Comparison of ENCODE assay signal across 1 cellular context in the genomic region with DNA sequence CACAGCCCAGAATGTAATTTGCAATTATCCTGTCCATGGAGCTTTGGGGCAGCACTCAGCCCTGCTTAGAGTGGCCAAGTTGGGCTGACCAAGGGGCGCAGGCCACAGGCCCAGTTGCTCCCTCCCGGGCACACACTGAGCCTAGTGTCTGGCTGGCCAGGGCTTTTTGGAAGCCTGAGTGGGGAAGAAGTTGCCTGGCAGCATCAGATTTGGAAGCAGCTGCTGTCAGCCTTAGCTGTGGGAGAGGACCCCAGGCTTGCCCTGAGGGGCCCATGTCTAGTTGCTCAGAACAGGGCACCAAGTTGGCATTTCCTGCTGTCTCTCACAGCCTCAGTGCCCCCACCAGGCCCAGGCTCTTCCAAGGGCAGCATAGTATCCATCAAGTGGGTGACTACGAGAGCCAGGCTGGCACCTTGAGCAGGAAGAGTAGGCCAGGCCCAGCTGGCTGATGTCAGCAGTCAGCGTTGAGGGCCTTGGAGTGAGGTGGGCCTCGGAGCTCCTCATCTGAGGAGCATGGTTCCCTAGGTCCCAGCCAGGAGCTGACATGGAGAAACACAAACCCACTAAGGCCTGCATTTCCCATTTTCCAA.
TF ChIP-seq lines count a peak whose summit lies in the region.

No MANE protein-coding gene starts in this region.

TF ChIP-seq in IMR-90, 13 proteins besides CTCF, POLR2A, EP300 and RAD21 (continued from another document):
- TF ChIP-seq, protein P1, sequence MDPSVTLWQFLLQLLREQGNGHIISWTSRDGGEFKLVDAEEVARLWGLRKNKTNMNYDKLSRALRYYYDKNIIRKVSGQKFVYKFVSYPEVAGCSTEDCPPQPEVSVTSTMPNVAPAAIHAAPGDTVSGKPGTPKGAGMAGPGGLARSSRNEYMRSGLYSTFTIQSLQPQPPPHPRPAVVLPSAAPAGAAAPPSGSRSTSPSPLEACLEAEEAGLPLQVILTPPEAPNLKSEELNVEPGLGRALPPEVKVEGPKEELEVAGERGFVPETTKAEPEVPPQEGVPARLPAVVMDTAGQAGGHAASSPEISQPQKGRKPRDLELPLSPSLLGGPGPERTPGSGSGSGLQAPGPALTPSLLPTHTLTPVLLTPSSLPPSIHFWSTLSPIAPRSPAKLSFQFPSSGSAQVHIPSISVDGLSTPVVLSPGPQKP (IDR thresholded peaks at IDR 0.05; ENCODE audit: borderline replicate concordance, low read depth, low read length), result no peak
- TF ChIP-seq FOS (IDR thresholded peaks at IDR 0.05; ENCODE audit: low read depth, low read length) (no peak), MAFK (IDR thresholded peaks at IDR 0.05; ENCODE audit: low read depth, low read length) (no peak), CHD1 (IDR thresholded peaks at IDR 0.05; ENCODE audit: low read depth, low read length) (no peak), CEBPB (IDR thresholded peaks at IDR 0.05; ENCODE audit: low read depth, low read length) (no peak), RCOR1 (IDR thresholded peaks at IDR 0.05; ENCODE audit: insufficient replicate concordance, low read length) (no peak), MAZ (IDR thresholded peaks at IDR 0.05; ENCODE audit: borderline replicate concordance, low read depth, low read length) (no peak)
- TF ChIP-seq, protein P2, sequence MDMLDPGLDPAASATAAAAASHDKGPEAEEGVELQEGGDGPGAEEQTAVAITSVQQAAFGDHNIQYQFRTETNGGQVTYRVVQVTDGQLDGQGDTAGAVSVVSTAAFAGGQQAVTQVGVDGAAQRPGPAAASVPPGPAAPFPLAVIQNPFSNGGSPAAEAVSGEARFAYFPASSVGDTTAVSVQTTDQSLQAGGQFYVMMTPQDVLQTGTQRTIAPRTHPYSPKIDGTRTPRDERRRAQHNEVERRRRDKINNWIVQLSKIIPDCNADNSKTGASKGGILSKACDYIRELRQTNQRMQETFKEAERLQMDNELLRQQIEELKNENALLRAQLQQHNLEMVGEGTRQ (IDR thresholded peaks at IDR 0.05; ENCODE audit: low read depth, low read length), result no peak
